8 cellular contexts compared by ENCODE assay signal in the genomic region with DNA sequence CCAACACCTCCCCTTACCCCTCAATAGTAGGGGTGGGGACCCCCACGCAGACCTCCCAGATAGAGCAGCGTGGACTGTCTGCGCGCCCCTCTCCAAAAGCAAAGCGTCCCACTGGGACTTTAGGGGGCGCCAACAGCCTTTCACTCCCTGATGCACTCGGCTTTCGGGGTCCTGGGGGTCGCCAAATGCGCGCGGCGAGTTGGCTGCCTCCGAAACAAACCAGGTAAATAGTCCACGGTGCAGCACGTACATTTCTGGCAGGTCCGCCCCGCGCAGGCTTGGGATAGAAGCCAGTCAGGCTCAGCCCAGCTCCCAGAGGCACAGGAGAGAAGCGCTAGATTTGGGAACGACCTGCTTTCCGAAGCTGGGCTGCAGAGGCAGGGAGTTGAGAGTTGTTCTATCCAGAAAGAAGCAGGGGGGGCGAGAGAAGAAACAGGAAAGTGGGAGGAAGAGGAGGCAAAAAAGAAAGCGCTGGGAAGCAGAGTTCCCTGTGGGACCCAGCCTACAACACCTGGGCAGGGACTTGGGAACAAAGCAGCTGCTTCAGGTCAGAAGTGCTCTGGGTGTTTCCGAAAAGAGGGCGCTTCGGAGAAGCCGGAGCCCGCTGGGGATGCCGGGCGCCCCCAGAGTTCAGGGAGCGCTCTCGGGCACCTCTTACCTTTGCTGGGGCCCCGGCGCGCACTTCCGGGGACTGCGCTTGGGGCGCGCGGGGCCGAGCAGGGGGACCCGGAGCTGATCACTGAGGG. TPM values are rescaled to one million over a fixed set of nuclear protein-coding genes. Genes with fewer than 3 reads are reported as not detected.
DNase-seq lines count a peak whose midpoint lies in the region; ATAC-seq, FAIRE-seq and TF ChIP-seq lines count a peak whose summit lies in the region.

No MANE protein-coding gene starts in this region.

- no peak for ATAC-seq in HG03108 (IDR thresholded peaks at IDR 0.05; ENCODE audit: unreplicated experiment)

- DNase-seq in GM12891 (ENCODE audit: insufficient read length, low spot score) (peak; percentile 26), HK-2 (ENCODE audit: unreplicated experiment) (peak; percentile 44), astrocyte of the spinal cord (ENCODE audit: low read depth, low spot score) (peak; percentile 45), keratinocyte (ENCODE audit: low read depth, low spot score) (no peak), SHP77 (lab: John Stamatoyannopoulos, UW) (no peak), BE2C (no peak)

- dilution Hi-C loops in keratinocyte (cut with MboI; ENCODE audit: extremely low pct_ligation_motif_present, low sequenced_read_pairs), result no loop called here

- TF ChIP-seq CTCF in astrocyte of the spinal cord (IDR thresholded peaks at IDR 0.05; ENCODE audit: low read depth, low read length), result peak; percentile 67
- peak in 2 of 3 experiments; percentile 33 to 52 for TF ChIP-seq CTCF in keratinocyte (optimal IDR thresholded peaks at IDR 0.05 in 1 of 3, IDR thresholded peaks at IDR 0.05 in 1 of 3, conservative IDR thresholded peaks at IDR 0.05 in 1 of 3; ENCODE audit: extremely low read depth in 1 of 3, insufficient read depth in 2 of 3, low read length in 3 of 3)
- no peak for TF ChIP-seq CTCF in BE2C (IDR thresholded peaks at IDR 0.05; ENCODE audit: low read depth, low read length)

- FAIRE-seq in GM12891 (lab: Jason Lieb, UNC), result no peak
- FAIRE-seq in keratinocyte (lab: Jason Lieb, UNC), result no peak

- in situ Hi-C loops in astrocyte of the spinal cord (cut with HindIII; ENCODE audit: low sequenced_read_pairs), result no loop called here

- H3K9me3 ChIP-seq in keratinocyte (ENCODE audit: control insufficient read depth, low read depth, low read length), result no peaks in the 10 kb centered on the region
- H3K9me3 ChIP-seq in subcutaneous abdominal adipose tissue (ENCODE audit: control insufficient read depth in 5 of 5, low read length in 5 of 5), result no peaks in the 10 kb centered on the region
- no peaks in the 10 kb centered on the region for H3K9me3 ChIP-seq in BE2C

- H3K27ac ChIP-seq in keratinocyte (ENCODE audit: control insufficient read depth, insufficient read depth, low read length), result peak overlapping the region; percentile 66
- no peak overlapping the region for H3K27ac ChIP-seq in subcutaneous abdominal adipose tissue (ENCODE audit: low read depth, low read length)

- no peaks in the 10 kb centered on the region for H4K20me1 ChIP-seq in keratinocyte (ENCODE audit: control insufficient read depth, extremely low read depth, insufficient read depth, low read length)

- peak overlapping the region; percentile 79 for H2AFZ ChIP-seq in keratinocyte (ENCODE audit: control insufficient read depth, low read length)

- H3K4me1 ChIP-seq in keratinocyte (ENCODE audit: control insufficient read depth, extremely low read depth, insufficient read depth, low read length) (peaks cover 26% of the 10 kb centered on the region), subcutaneous abdominal adipose tissue (ENCODE audit: control insufficient read depth in 5 of 5, insufficient read depth in 5 of 5, low read length in 5 of 5) (peaks cover 0 to 20% (median 10%) of the 10 kb centered on the region in 5 donors), BE2C (no peaks in the 10 kb centered on the region)

- peak overlapping the region; percentile 90 for H3K4me2 ChIP-seq in keratinocyte (ENCODE audit: control insufficient read depth, extremely low read depth, insufficient read depth, low read depth, low read length)

- TF ChIP-seq POLR2A in GM12891 (IDR thresholded peaks at IDR 0.05; ENCODE audit: low read depth, low read length), result no peak

- peaks cover 30% of the 10 kb centered on the region for H3K79me2 ChIP-seq in keratinocyte (ENCODE audit: control insufficient read depth, insufficient read depth, low read length)

- H3K4me3 ChIP-seq in astrocyte of the spinal cord (ENCODE audit: low read depth, low read length) (peak overlapping the region; percentile 73), keratinocyte (ENCODE audit: control insufficient read depth in 2 of 3, extremely low read depth in 1 of 3, insufficient read depth in 2 of 3, low read depth in 1 of 3, low read length in 3 of 3) (peak overlapping the region; percentile 64 to 88 (median 83)), subcutaneous abdominal adipose tissue (ENCODE audit: low read depth in 1 of 5, low read length in 5 of 5) (peak overlapping the region; percentile 16 to 65 (median 61)), BE2C (ENCODE audit: low read depth, low read length) (no peak overlapping the region)

- H3K9ac ChIP-seq in keratinocyte (ENCODE audit: control insufficient read depth, extremely low read depth, insufficient read depth, low read length), result peak overlapping the region; percentile 79
- H3K9ac ChIP-seq in subcutaneous abdominal adipose tissue (ENCODE audit: low read length in 5 of 5), result peak overlapping the region in 1 of 5 donors; percentile 55

- H3K27me3 ChIP-seq in keratinocyte (ENCODE audit: control insufficient read depth, extremely low read depth, insufficient read depth, low read length), result no peaks in the 10 kb centered on the region
- H3K27me3 ChIP-seq in subcutaneous abdominal adipose tissue (ENCODE audit: control insufficient read depth in 5 of 5, insufficient read depth in 4 of 5, low read length in 5 of 5), result peaks cover 0 to 11% (median 10%) of the 10 kb centered on the region in 5 donors
- H3K27me3 ChIP-seq in BE2C, result peaks cover 26% of the 10 kb centered on the region

- peaks cover 0 to 2% of the 10 kb centered on the region in 2 experiments for H3K36me3 ChIP-seq in keratinocyte (ENCODE audit: control insufficient read depth in 2 of 2, extremely low read depth in 1 of 2, insufficient read depth in 2 of 2, low read length in 2 of 2)
- no peaks in the 10 kb centered on the region for H3K36me3 ChIP-seq in subcutaneous abdominal adipose tissue (ENCODE audit: control insufficient read depth in 5 of 5, insufficient read depth in 5 of 5, low read length in 5 of 5)
- no peaks in the 10 kb centered on the region for H3K36me3 ChIP-seq in BE2C

- H3K9me1 ChIP-seq in keratinocyte (ENCODE audit: control insufficient read depth, extremely low read depth, insufficient read depth, low read length), result no peaks in the 10 kb centered on the region

TF ChIP-seq in GM12891, 5 proteins besides CTCF, POLR2A, EP300 and RAD21:
- TF ChIP-seq POLR2AphosphoS5 (IDR thresholded peaks at IDR 0.05; ENCODE audit: low read depth, low read length), result no peak
- no peak for TF ChIP-seq PAX5 (IDR thresholded peaks at IDR 0.05; ENCODE audit: insufficient read depth, low read length, severe bottlenecking)
- TF ChIP-seq TAF1 (IDR thresholded peaks at IDR 0.05; ENCODE audit: low read depth, low read length), result no peak

RNA-seq across cellular contexts. Expression of a gene that starts 0.5 kb away (rescaled TPM):
- polyA plus RNA-seq in GM12891 (2012; ENCODE audit: low read depth, missing spikeins), result not detected
- polyA plus RNA-seq in keratinocyte, result 11.5 to 14.6 TPM (median 12.5 TPM) in 3 replicates
- polyA plus RNA-seq in keratinocyte (2011; ENCODE audit: low read depth), result 3.2 TPM
- 10.1 and 17.4 TPM in 2 replicates for polyA plus RNA-seq in keratinocyte (2011; cell fraction: cytosol; rRNA removed)
- polyA plus RNA-seq in keratinocyte (2011; cell fraction: nucleus; rRNA removed), result 9.9 and 13.2 TPM in 2 replicates
- polyA plus RNA-seq in keratinocyte (2012; ENCODE audit: low replicate concordance), result 2.5 and 23.9 TPM in 2 replicates
- polyA minus RNA-seq in keratinocyte, result 18.1 to 32.8 TPM (median 21.6 TPM) in 3 replicates
- 24.7 TPM for polyA minus RNA-seq in keratinocyte (2011; cell fraction: cytosol; rRNA and poly(A)+ RNA removed)
- 13.8 and 15.4 TPM in 2 replicates for polyA minus RNA-seq in keratinocyte (2011; cell fraction: nucleus; rRNA and poly(A)+ RNA removed)
- not detected for polyA plus RNA-seq in BE2C (2012; ENCODE audit: insufficient read depth, insufficient read length, low read depth)

Comparison
In these comparisons a context has a peak if more than half of its experiments do, and no peak if none do; other contexts are left out.
1. DNase-seq: peak in GM12891 (single experiment), HK-2 (single experiment) and astrocyte of the spinal cord (single experiment); none in keratinocyte (single experiment), SHP77 (0 of 2) and BE2C (single experiment).